22 cellular contexts compared by ENCODE assay signal in the genomic region with DNA sequence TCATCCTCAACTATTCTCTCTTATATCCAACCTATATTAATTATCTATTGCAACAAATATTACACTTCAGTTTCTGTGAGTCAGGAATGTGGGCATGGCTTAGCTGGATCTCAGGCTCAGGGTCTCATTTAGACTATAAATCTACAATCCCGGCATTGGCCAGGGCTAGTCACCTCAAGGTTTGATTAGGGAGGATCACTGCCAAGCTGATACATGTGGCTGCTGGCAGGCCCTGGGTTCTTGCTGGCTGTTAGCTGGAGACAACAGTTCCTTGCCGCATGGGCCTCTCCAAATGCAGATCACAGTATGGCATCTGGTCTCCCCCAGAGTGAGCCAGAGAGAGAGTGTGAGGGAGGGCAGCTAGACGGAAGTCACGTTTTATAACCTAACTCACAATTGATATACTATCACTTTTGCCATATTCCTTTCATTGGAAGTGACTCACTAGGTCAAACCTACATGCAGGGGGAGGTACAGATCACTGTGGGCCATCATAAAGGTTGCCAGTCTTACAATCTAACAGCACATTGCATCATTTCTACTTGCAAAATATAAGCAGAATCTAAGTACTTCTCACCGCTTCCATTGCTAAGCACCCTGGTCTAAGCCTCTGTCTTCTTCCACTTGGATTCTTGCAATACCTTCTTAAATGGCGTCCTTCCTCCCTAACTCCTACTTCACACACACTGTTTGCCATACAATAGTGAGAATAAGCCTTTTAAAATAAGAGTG.
"Had no signal": no experiment of that assay in that cellular context is flagged by ENCODE, and none has a peak within 500 bp of the region (broad histone marks: within the 10 kb centered on the region; RNA-seq: fewer than 3 reads in every experiment).

No MANE protein-coding gene starts in this region.

- H3K4me3 ChIP-seq: left ventricle myocardium inferior, right atrium auricular region, suprapubic skin, transverse colon, vagina had no signal

- H3K27ac ChIP-seq: left ventricle myocardium inferior, right atrium auricular region, suprapubic skin, transverse colon, vagina had no signal

- ATAC-seq: activated CD8-positive, alpha-beta T cell treated with anti-CD3 and anti-CD28 coated beads for 36 hours; stimulated activated naive CD8-positive, alpha-beta T cell treated with anti-CD3 and anti-CD28 coated beads, Interleukin-15, amount 100 ng/mL, for 72 hours had no signal

- H3K4me1 ChIP-seq: right atrium auricular region, suprapubic skin, transverse colon, vagina had no signal

- H3K36me3 ChIP-seq: left ventricle myocardium inferior, right atrium auricular region, suprapubic skin, transverse colon, vagina had no signal

- DNase-seq: activated CD4-positive, alpha-beta T cell treated with anti-CD3 and anti-CD28 coated beads for 48 hours; activated CD4-positive, CD25-positive, alpha-beta regulatory T cell; activated CD8-positive, alpha-beta T cell treated with anti-CD3 and anti-CD28 coated beads for 36 hours; activated naive CD4-positive, alpha-beta T cell treated with anti-CD3 and anti-CD28 coated beads for 36 hours; activated T-cell treated with anti-CD3 and anti-CD28 coated beads, Interleukin-2, amount 50 U/mL, for 1 hour; cerebellar nuclear complex; cortex of kidney; kidney; left ventricle myocardium inferior; naive B cell; stimulated activated CD4-positive, alpha-beta T cell treated with anti-CD3 and anti-CD28 coated beads, Interleukin-15, amount 100 ng/mL, for 24 hours; stimulated activated CD4-positive, alpha-beta T cell treated with anti-CD3 and anti-CD28 coated beads, Interleukin-2, amount 100 ng/mL, for 48 hours; stimulated activated naive CD8-positive, alpha-beta T cell treated with anti-CD3 and anti-CD28 coated beads, Interleukin-15, amount 100 ng/mL, for 72 hours; transverse colon had no signal

- FAIRE-seq: astrocyte, bronchial epithelial cell, endometrium, frontal cortex, kidney, TTC549 had no signal

- H3K9me3 ChIP-seq: left ventricle myocardium inferior, right atrium auricular region, suprapubic skin, transverse colon, vagina had no signal

- H3K27me3 ChIP-seq: right atrium auricular region, suprapubic skin, transverse colon, vagina had no signal
